Comparison of ENCODE assay signal across 22 cellular contexts in the genomic region with DNA sequence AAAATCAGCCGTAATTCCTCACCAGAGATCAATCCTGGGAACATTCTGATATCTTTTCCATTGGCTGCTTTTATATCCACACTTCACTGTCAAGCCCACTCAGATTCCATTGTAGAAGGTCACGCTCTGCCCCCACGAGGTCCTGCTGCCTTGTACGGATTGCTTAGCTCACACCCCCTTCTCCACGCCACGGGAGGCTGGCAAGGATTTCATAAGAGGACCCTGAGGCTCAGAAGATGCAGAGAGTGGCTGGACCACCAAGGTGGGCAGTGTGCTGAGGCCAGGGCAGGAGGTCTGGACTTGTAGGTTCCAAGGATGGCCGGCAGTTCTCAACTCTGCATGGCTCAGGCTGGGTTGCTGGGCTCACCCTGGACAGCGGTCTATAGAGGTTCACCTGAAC. TPM values are rescaled to one million over a fixed set of nuclear protein-coding genes. Genes with fewer than 3 reads are reported as not detected.
A peak's percentile ranks its signal among the peaks of the same experiment; 100 is the strongest.
DNase-seq lines count a peak whose midpoint lies in the region; ATAC-seq, FAIRE-seq and TF ChIP-seq lines count a peak whose summit lies in the region.
"Had no signal": no experiment of that assay in that cellular context is flagged by ENCODE, and none has a peak within 500 bp of the region (broad histone marks: within the 10 kb centered on the region; RNA-seq: fewer than 3 reads in every experiment).

No MANE protein-coding gene starts in this region.

- peaks cover 44% of the 10 kb centered on the region for H3F3A ChIP-seq in neural progenitor cell (ENCODE audit: low read depth)

- no peak for TF ChIP-seq RAD21 in H1 (IDR thresholded peaks at IDR 0.05 in 1 of 2, conservative IDR thresholded peaks at IDR 0.05 in 1 of 2; ENCODE audit: low read depth in 2 of 2, low read length in 2 of 2)

- H3K23ac ChIP-seq in H1 (ENCODE audit: insufficient read length), result no peak overlapping the region

- no peaks in the 10 kb centered on the region for H3K23me2 ChIP-seq in H1 (ENCODE audit: low read depth, low read length)

- no peak overlapping the region for H2BK5ac ChIP-seq in H1 (ENCODE audit: low read depth, low read length)

- H3K79me2 ChIP-seq in H1 (ENCODE audit: control insufficient read depth in 1 of 2, insufficient read depth in 2 of 2, low read length in 2 of 2) (no peaks in the 10 kb centered on the region), neural progenitor cell (ENCODE audit: low read depth) (no peaks in the 10 kb centered on the region)

- H3K9ac ChIP-seq in H1 (replicated peaks in 1 of 4; ENCODE audit: extremely low read depth in 1 of 4, low read depth in 3 of 4, low read length in 3 of 4), result no peak overlapping the region
- H3K9ac ChIP-seq in neural progenitor cell, result no peak overlapping the region

- TF ChIP-seq EP300 in H1 (IDR thresholded peaks at IDR 0.05; ENCODE audit: borderline replicate concordance in 1 of 2, low read depth in 2 of 2, low read length in 2 of 2), result no peak

- H3K27ac ChIP-seq in H1 (ENCODE audit: low read depth, low read length) (no peak overlapping the region), neural progenitor cell (no peak overlapping the region)
- H3K27ac ChIP-seq: 22Rv1, cardiac muscle cell, upper lobe of left lung had no signal

- no peak overlapping the region for H3K4me3 Mint-ChIP-seq in Caco-2 (ENCODE audit: unreplicated experiment)
- peak overlapping the region; percentile 5 for H3K4me3 Mint-ChIP-seq in neural progenitor cell
- H3K4me3 Mint-ChIP-seq: activated CD4-positive, alpha-beta T cell treated with anti-CD3 and anti-CD28 coated beads for 36 hours; B cell; mesothelial cell of epicardium had no signal

- H4K20me1 ChIP-seq in H1 (replicated peaks in 1 of 2; ENCODE audit: control insufficient read depth in 1 of 2, insufficient read depth in 2 of 2, low read length in 2 of 2), result peaks cover 0 to 2% of the 10 kb centered on the region in 2 experiments
- H4K20me1 ChIP-seq in neural progenitor cell (ENCODE audit: low read depth), result peaks cover 22% of the 10 kb centered on the region

- no peak overlapping the region for H3K56ac ChIP-seq in H1 (replicated peaks; ENCODE audit: insufficient read length, low read depth, low read length)

- peak overlapping the region; percentile 20; the same call in 1 of the 2 replicates for H2AK5ac ChIP-seq in H1 (ENCODE audit: low read depth, low read length)

- H3K27ac Mint-ChIP-seq in Caco-2 (ENCODE audit: unreplicated experiment) (peak overlapping the region; percentile 25), neural progenitor cell (peak overlapping the region; percentile 3)
- H3K27ac Mint-ChIP-seq: B cell had no signal

- peak overlapping the region; percentile 47 for H4K91ac ChIP-seq in H1 (replicated peaks; ENCODE audit: insufficient read length, low read length)

- H3K14ac ChIP-seq in H1 (ENCODE audit: insufficient read length), result no peak overlapping the region

- H3K79me1 ChIP-seq in H1 (ENCODE audit: low read depth, low read length), result no peaks in the 10 kb centered on the region; the same call in 1 of the 2 replicates

- H3K4me2 ChIP-seq in H1 (ENCODE audit: insufficient read depth in 1 of 2, low read depth in 2 of 2, low read length in 2 of 2) (no peak overlapping the region), neural progenitor cell (no peak overlapping the region)

- H3K9me3 ChIP-seq in Caco-2 (no peaks in the 10 kb centered on the region), H1 (ENCODE audit: insufficient read depth in 2 of 2, low read depth in 1 of 2, low read length in 1 of 2) (no peaks in the 10 kb centered on the region), neural progenitor cell (ENCODE audit: low read depth) (no peaks in the 10 kb centered on the region)
- H3K9me3 ChIP-seq: upper lobe of left lung had no signal

- 0 out of 2 replicates have a peak overlapping the region, but pooled peaks have one; percentile 14 for H2BK20ac ChIP-seq in H1 (ENCODE audit: low read length)

- no peak overlapping the region for H4K5ac ChIP-seq in H1 (ENCODE audit: insufficient read length, low read depth, low read length)

- intact Hi-C loops in Caco-2 (cut with micrococcal nuclease; ENCODE audit: unreplicated experiment), result no loop called here

- no peak overlapping the region for H2BK120ac ChIP-seq in H1 (replicated peaks; ENCODE audit: low read depth, low read length)

- ATAC-seq in GM21390 (IDR thresholded peaks at IDR 0.05; ENCODE audit: unreplicated experiment), result no peak
- ATAC-seq: activated CD4-positive, alpha-beta T cell treated with anti-CD3 and anti-CD28 coated beads for 36 hours; esophagus mucosa; left cardiac atrium; stimulated activated naive CD8-positive, alpha-beta T cell treated with anti-CD3 and anti-CD28 coated beads, Interleukin-15, amount 100 ng/mL, for 72 hours had no signal

- H3K9me3 Mint-ChIP-seq in Caco-2 (ENCODE audit: unreplicated experiment) (no peaks in the 10 kb centered on the region), neural progenitor cell (no peaks in the 10 kb centered on the region)
- H3K9me3 Mint-ChIP-seq: mesothelial cell of epicardium; stimulated activated naive CD8-positive, alpha-beta T cell treated with anti-CD3 and anti-CD28 coated beads, Interleukin-15, amount 100 ng/mL, for 72 hours had no signal

- peaks cover 18% of the 10 kb centered on the region for H3K4me1 Mint-ChIP-seq in Caco-2 (ENCODE audit: low read depth, unreplicated experiment)
- peaks cover 72% of the 10 kb centered on the region for H3K4me1 Mint-ChIP-seq in neural progenitor cell

- POLR2A ChIA-PET in Caco-2 (lab: Charles Lee), result no interaction called here
- POLR2A ChIA-PET in H1 (lab: Charles Lee; ENCODE audit: partially characterized antibody), result interaction anchor here (0.8 to 3.1 kb wide), 3 partner anchors 19 to 136 kb away, joined by 3 to 11 read pairs (median 4); no protein-coding TSS in a partner anchor

- peaks cover 56% of the 10 kb centered on the region for H3K36me3 Mint-ChIP-seq in Caco-2 (ENCODE audit: insufficient read depth, unreplicated experiment)
- H3K36me3 Mint-ChIP-seq in neural progenitor cell, result peaks cover 18% of the 10 kb centered on the region

- no peaks in the 10 kb centered on the region for H3K36me3 ChIP-seq in Caco-2 (ENCODE audit: control insufficient read depth, insufficient read depth, low read length)
- no peaks in the 10 kb centered on the region for H3K36me3 ChIP-seq in H1 (ENCODE audit: control insufficient read depth in 2 of 4, insufficient read depth in 4 of 4, low read length in 3 of 4)
- no peaks in the 10 kb centered on the region for H3K36me3 ChIP-seq in neural progenitor cell
- H3K36me3 ChIP-seq: cardiac muscle cell had no signal

- DNase-seq in DMS79 (lab: John Stamatoyannopoulos, UW) (peak; percentile 3), DMS79 treated with DMSO at 0.1 percent for 48 hours (lab: John Stamatoyannopoulos, UW) (no peak), Caco-2 (no peak), H1 (ENCODE audit: low read depth in 1 of 2, low spot score in 2 of 2) (no peak), neural progenitor cell (ENCODE audit: low spot score) (no peak), SW480 (ENCODE audit: low spot score) (no peak), islet precursor cell (no peak)
- DNase-seq: activated CD4-positive, alpha-beta T cell treated with anti-CD3 and anti-CD28 coated beads for 36 hours; DMS 273 treated with DMSO at 0.1 percent for 48 hours; left cardiac atrium; NCI-H1436 treated with DMSO at 0.1 percent for 48 hours; NCI-H526; stimulated activated CD4-positive, alpha-beta T cell treated with anti-CD3 and anti-CD28 coated beads, Interleukin-4, amount 100 ng/mL, for 24 hours; stimulated activated naive CD8-positive, alpha-beta T cell treated with anti-CD3 and anti-CD28 coated beads, Interleukin-15, amount 100 ng/mL, for 72 hours; upper lobe of left lung had no signal

- H4K8ac ChIP-seq in H1 (ENCODE audit: extremely low read depth, insufficient read depth, low read length), result no peak overlapping the region

- H3K4me3 ChIP-seq in Caco-2 (ENCODE audit: low read depth, low read length), result no peak overlapping the region
- no peak overlapping the region for H3K4me3 ChIP-seq in H1 (ENCODE audit: extremely low read depth in 1 of 4, insufficient read depth in 2 of 4, low read depth in 3 of 4, low read length in 4 of 4)
- H3K4me3 ChIP-seq in neural progenitor cell, result no peak overlapping the region
- H3K4me3 ChIP-seq: cardiac muscle cell, upper lobe of left lung had no signal

- FAIRE-seq in H1 (lab: Jason Lieb, UNC), result no peak
- FAIRE-seq: G401.6 had no signal

- peak overlapping the region; percentile 30; the same call in 1 of the 2 replicates for H2BK12ac ChIP-seq in H1 (ENCODE audit: low read depth, low read length)

- 92% methylated on average over 8 of the region's 8 CpGs; no CpG with 5 or more reads in 1 of the 2 experiments for WGBS in H1 (ENCODE audit: extremely low coverage in 1 of 2, insufficient coverage in 1 of 2, insufficient read length in 1 of 2, insufficient replicate concordance in 2 of 2, low coverage in 1 of 2, low lambda C conversion rate in 2 of 2, missing lambda C conversion rate in 1 of 2), 2 experiments

- no peak for TF ChIP-seq POLR2A in H1 (IDR thresholded peaks at IDR 0.05; ENCODE audit: control extremely low read depth in 1 of 2, low read depth in 2 of 2, low read length in 2 of 2)

- CTCF ChIA-PET in Caco-2 (lab: Charles Lee), result no interaction called here
- CTCF ChIA-PET in H1 (lab: Charles Lee; ENCODE audit: partially characterized antibody), result interaction anchor here (0.5 to 12.5 kb wide), 7 partner anchors 11 to 541 kb away, joined by 3 to 90 read pairs (median 3); no protein-coding TSS in a partner anchor

- H2AFZ ChIP-seq in H1 (ENCODE audit: low read length), result no peak overlapping the region
- no peak overlapping the region for H2AFZ ChIP-seq in neural progenitor cell (replicated peaks)

- peak overlapping the region; percentile 32; the same call in 1 of the 2 replicates for H2BK15ac ChIP-seq in H1 (ENCODE audit: low read length)

- no TSS peak for BruUV-seq in Caco-2 (replicated peaks; lab: Mats Ljungman, UMichigan)

- H3K4me1 ChIP-seq in Caco-2 (peaks cover 6% of the 10 kb centered on the region), H1 (replicated peaks in 1 of 4; ENCODE audit: control insufficient read depth in 3 of 4, insufficient read depth in 4 of 4, low read length in 3 of 4) (peaks cover 14 to 30% (median 18%) of the 10 kb centered on the region in 4 experiments), neural progenitor cell (peaks cover 42% of the 10 kb centered on the region)

- no peaks in the 10 kb centered on the region for H3K27me3 ChIP-seq in Caco-2 (replicated peaks; ENCODE audit: control insufficient read depth, insufficient read depth, low read length)
- no peaks in the 10 kb centered on the region; a peak in 1 of 7 replicates for H3K27me3 ChIP-seq in H1 (replicated peaks in 1 of 4; ENCODE audit: control insufficient read depth in 3 of 4, extremely low read depth in 1 of 4, insufficient read depth in 3 of 4, low read length in 3 of 4)
- no peaks in the 10 kb centered on the region for H3K27me3 ChIP-seq in neural progenitor cell
- H3K27me3 ChIP-seq: cardiac muscle cell, upper lobe of left lung had no signal

- H3K4ac ChIP-seq in H1 (replicated peaks; ENCODE audit: insufficient read length, low read depth, low read length), result no peak overlapping the region

- no peaks in the 10 kb centered on the region for H3K27me3 Mint-ChIP-seq in Caco-2 (ENCODE audit: insufficient read depth, unreplicated experiment)
- H3K27me3 Mint-ChIP-seq in neural progenitor cell (ENCODE audit: insufficient read depth, low read depth), result peaks cover 13% of the 10 kb centered on the region
- H3K27me3 Mint-ChIP-seq: activated CD4-positive, alpha-beta T cell treated with anti-CD3 and anti-CD28 coated beads for 36 hours; B cell; stimulated activated naive CD8-positive, alpha-beta T cell treated with anti-CD3 and anti-CD28 coated beads, Interleukin-15, amount 100 ng/mL, for 72 hours had no signal

- no peak overlapping the region for H3K18ac ChIP-seq in H1 (ENCODE audit: extremely low read depth, low read length)

- TF ChIP-seq CTCF in Caco-2 (IDR thresholded peaks at IDR 0.05; ENCODE audit: insufficient read depth in 1 of 2, low read depth in 1 of 2, low read length in 1 of 2, severe bottlenecking in 1 of 2, unreplicated experiment in 1 of 2) (no peak), H1 (IDR thresholded peaks at IDR 0.05; ENCODE audit: control extremely low read depth in 1 of 3, insufficient read depth in 1 of 3, low read depth in 1 of 3, low read length in 3 of 3) (no peak), neural progenitor cell (IDR thresholded peaks at IDR 0.05) (no peak)

RNA-seq across cellular contexts. Expression of a gene that starts 39.1 kb away (rescaled TPM):
- total RNA-seq in Caco-2 (2022) (78.2 and 91.0 TPM in 2 replicates), neural progenitor cell (ENCODE audit: low replicate concordance) (76.3 and 256 TPM in 2 replicates)
- 300 and 304 TPM in 2 replicates for total RNA-seq in H1 (2021; fragmentation: NEBNext Ultra II Directional; extraction: Animal tissue kit (Norgen Biotek cat#: 25700))
- polyA plus RNA-seq in H1 (2011; rRNA removed), result 220 and 354 TPM in 2 replicates
- 162 TPM for polyA plus RNA-seq in H1 (2011; cell fraction: cytosol; rRNA removed)
- polyA plus RNA-seq in H1 (2011; cell fraction: nucleus; rRNA removed), result 211 TPM
- polyA plus RNA-seq in H1 (2012, experiment 1 of 2), result 134 to 263 TPM (median 248 TPM) in 4 replicates
- polyA plus RNA-seq in H1 (2012, experiment 2 of 2), result 286 TPM
- 278 TPM for polyA plus RNA-seq in H1 (2013, experiment 1 of 2)
- 278 TPM for polyA plus RNA-seq in H1 (2013, experiment 2 of 2)
- polyA minus RNA-seq in H1 (2011; rRNA and poly(A)+ RNA removed), result 63.6 and 68.5 TPM in 2 replicates
- polyA minus RNA-seq in H1 (2011; cell fraction: cytosol; rRNA and poly(A)+ RNA removed), result 239 TPM
- polyA minus RNA-seq in H1 (2011; cell fraction: nucleus; rRNA and poly(A)+ RNA removed), result 150 TPM
